ENCODE assay signal across 24 cellular contexts in the genomic region with DNA sequence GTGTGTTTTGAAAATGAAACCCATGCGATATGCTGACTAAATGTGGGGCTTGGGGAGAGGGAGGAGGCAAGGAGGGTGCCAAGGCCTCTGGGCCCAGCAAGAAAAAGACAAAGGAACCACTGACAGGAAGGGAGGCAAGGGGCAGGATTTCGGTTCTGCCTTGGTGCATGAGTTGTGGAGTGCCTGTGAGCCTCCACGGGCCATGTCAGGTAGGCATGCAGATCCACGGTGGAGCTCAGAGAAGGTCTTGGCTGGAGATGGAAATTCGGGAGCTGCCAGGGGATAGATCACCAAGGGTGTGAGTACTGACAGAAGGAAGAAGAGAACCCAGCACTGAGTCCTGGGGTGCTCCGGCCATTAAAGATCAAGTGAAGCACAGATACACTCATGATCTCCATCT. TPM values are rescaled to one million over a fixed set of nuclear protein-coding genes. Genes with fewer than 3 reads are reported as not detected.
"Had no signal": no experiment of that assay in that cellular context is flagged by ENCODE, and none has a peak within 500 bp of the region (broad histone marks: within the 10 kb centered on the region; RNA-seq: fewer than 3 reads in every experiment).

No MANE protein-coding gene starts in this region.

- H3K9me3 ChIP-seq: SK-N-SH had no signal

- H3K27ac ChIP-seq: RWPE1 had no signal

- H3K4me3 ChIP-seq: K562 had no signal

- ATAC-seq: HepG2, K562, Panc1, PC-3, T-cell had no signal

- H3K4me2 ChIP-seq: SK-N-SH had no signal

- DNase-seq: NCI-H1092, NCI-H1105 treated with DMSO at 0.1 percent for 48 hours, NCI-H1417 treated with DMSO at 0.1 percent for 48 hours, NCI-H146, NCI-H1694 treated with DMSO at 0.1 percent for 48 hours, NCI-H1930, NCI-H2081, NCI-H2107, NCI-H2171, NCI-H345, NCI-H446 treated with DMSO at 0.1 percent for 48 hours, NCI-H510A treated with DMSO at 0.1 percent for 48 hours, NCI-H526, PC-3, SHP77, SK-N-SH, SW 1271, T-cell had no signal

- H3K9ac ChIP-seq: SK-N-SH had no signal

RNA-seq across cellular contexts. Expression of a gene that starts 4.1 kb away (rescaled TPM):
- total RNA-seq: HepG2, HT1080 had no signal
- polyA plus RNA-seq: HepG2, SK-N-SH had no signal

RNA-seq across cellular contexts. Expression of a gene that starts 6.7 kb away (rescaled TPM):
- total RNA-seq: OCI-LY7 had no signal
